In the genomic region with DNA sequence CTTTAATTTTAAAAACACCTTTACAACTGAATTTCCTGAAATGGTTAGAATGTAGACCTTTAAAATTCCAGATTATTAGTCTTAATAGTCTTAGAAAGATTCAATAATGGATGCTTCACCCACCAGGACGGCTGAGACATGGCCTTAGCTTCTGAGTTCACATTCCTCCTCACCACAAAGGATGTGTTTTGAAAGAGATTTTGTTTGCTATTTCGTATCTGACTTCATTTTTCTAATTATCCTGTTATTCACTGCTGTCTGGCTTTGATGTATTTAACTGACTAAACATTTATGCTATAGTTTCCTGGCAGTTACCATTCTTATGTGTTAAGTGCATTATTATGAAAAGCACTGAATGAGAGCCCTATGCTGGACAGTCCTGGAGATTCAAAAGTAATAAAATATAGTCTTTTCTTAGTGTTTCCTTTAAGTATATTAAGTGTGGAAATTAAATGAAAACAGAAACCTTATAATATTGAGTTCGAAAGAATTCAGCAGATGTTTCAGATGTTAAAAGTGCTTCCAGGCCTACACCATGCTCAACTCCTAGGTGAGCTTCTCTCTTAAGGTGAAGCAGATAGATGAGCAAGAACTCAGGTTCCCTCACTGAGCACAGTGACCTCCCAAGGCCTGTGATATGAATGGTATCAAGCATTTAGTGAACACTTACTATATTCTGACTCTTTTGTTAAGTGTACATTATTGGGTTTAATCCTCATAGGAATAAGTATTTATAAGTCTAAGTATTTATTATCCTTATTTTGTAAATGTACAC, we compare ENCODE assay signal across 1 cellular context.
TF ChIP-seq lines count a peak whose summit lies in the region.

No MANE protein-coding gene starts in this region.

TF ChIP-seq in K562, 482 proteins besides CTCF, POLR2A, EP300 and RAD21:
- TF ChIP-seq NFIX (CRISPR knock-in tag; IDR thresholded peaks at IDR 0.05; ENCODE audit: low read depth): no peak
- TF ChIP-seq, protein P1, sequence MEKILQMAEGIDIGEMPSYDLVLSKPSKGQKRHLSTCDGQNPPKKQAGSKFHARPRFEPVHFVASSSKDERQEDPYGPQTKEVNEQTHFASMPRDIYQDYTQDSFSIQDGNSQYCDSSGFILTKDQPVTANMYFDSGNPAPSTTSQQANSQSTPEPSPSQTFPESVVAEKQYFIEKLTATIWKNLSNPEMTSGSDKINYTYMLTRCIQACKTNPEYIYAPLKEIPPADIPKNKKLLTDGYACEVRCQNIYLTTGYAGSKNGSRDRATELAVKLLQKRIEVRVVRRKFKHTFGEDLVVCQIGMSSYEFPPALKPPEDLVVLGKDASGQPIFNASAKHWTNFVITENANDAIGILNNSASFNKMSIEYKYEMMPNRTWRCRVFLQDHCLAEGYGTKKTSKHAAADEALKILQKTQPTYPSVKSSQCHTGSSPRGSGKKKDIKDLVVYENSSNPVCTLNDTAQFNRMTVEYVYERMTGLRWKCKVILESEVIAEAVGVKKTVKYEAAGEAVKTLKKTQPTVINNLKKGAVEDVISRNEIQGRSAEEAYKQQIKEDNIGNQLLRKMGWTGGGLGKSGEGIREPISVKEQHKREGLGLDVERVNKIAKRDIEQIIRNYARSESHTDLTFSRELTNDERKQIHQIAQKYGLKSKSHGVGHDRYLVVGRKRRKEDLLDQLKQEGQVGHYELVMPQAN (IDR thresholded peaks at IDR 0.05; ENCODE audit: borderline replicate concordance): no peak
- TF ChIP-seq U2AF2 (optimal IDR thresholded peaks at IDR 0.05; ENCODE audit: low read depth, low read length): no peak
- no peak for TF ChIP-seq STAT5A (IDR thresholded peaks at IDR 0.05; ENCODE audit: borderline replicate concordance, low read length)
- no peak for TF ChIP-seq ZC3H4 (CRISPR knock-in tag; IDR thresholded peaks at IDR 0.05; ENCODE audit: borderline replicate concordance)
- no peak for TF ChIP-seq GTF2F1 (IDR thresholded peaks at IDR 0.05; ENCODE audit: low read depth, low read length)
- no peak for TF ChIP-seq CHCHD3 (CRISPR knock-in tag; IDR thresholded peaks at IDR 0.05)
- TF ChIP-seq, protein P2, sequence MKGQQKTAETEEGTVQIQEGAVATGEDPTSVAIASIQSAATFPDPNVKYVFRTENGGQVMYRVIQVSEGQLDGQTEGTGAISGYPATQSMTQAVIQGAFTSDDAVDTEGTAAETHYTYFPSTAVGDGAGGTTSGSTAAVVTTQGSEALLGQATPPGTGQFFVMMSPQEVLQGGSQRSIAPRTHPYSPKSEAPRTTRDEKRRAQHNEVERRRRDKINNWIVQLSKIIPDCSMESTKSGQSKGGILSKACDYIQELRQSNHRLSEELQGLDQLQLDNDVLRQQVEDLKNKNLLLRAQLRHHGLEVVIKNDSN (CRISPR knock-in tag; IDR thresholded peaks at IDR 0.05): no peak
- TF ChIP-seq EHMT2 (IDR thresholded peaks at IDR 0.05): no peak
- no peak for TF ChIP-seq SUPT5H (IDR thresholded peaks at IDR 0.05)
- no peak for TF ChIP-seq ZNF324 (CRISPR knock-in tag; IDR thresholded peaks at IDR 0.05)
- TF ChIP-seq ZNF717 (CRISPR knock-in tag; IDR thresholded peaks at IDR 0.05): no peak
- TF ChIP-seq, protein P3, sequence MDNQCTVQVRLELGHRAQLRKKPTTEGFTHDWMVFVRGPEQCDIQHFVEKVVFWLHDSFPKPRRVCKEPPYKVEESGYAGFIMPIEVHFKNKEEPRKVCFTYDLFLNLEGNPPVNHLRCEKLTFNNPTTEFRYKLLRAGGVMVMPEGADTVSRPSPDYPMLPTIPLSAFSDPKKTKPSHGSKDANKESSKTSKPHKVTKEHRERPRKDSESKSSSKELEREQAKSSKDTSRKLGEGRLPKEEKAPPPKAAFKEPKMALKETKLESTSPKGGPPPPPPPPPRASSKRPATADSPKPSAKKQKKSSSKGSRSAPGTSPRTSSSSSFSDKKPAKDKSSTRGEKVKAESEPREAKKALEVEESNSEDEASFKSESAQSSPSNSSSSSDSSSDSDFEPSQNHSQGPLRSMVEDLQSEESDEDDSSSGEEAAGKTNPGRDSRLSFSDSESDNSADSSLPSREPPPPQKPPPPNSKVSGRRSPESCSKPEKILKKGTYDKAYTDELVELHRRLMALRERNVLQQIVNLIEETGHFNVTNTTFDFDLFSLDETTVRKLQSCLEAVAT (IDR thresholded peaks at IDR 0.05): no peak
- TF ChIP-seq ZFP1 (CRISPR knock-in tag; IDR thresholded peaks at IDR 0.05): no peak
- no peak for TF ChIP-seq PHTF2 (CRISPR knock-in tag; IDR thresholded peaks at IDR 0.05)
- TF ChIP-seq SAP30 (IDR thresholded peaks at IDR 0.05; ENCODE audit: borderline replicate concordance, insufficient read depth, low read depth, low read length, poor library complexity, severe bottlenecking): no peak
